22 cellular contexts compared by ENCODE assay signal in the genomic region with DNA sequence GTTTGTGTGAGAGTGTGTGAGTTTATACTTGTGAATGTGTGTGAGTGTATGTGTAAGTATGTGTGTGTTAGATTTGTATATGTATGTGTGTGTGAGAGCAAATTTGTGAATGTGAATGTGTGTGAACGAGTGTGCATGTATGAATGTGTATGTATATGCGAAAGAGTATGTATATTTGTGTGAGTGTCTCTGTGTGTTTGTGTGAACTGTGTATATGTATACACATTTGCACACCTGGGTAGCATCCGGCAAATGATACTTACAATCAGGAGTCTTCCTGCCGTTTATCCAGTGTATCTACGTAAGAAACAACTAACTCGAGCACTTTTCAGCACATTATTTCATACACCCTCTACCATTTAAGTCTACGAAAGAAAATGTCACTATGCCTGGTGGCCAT.
"Had no signal": no experiment of that assay in that cellular context is flagged by ENCODE, and none has a peak within 500 bp of the region (broad histone marks: within the 10 kb centered on the region; RNA-seq: fewer than 3 reads in every experiment).

No MANE protein-coding gene starts in this region.

- H3K9me3 ChIP-seq: colonic mucosa, gastroesophageal sphincter, heart left ventricle, left lung, lower lobe of right lung had no signal

- H3K4me1 Mint-ChIP-seq: immature natural killer cell; naive thymus-derived CD4-positive, alpha-beta T cell had no signal

- H3K36me3 Mint-ChIP-seq: immature natural killer cell; naive thymus-derived CD4-positive, alpha-beta T cell had no signal

- H3K4me3 ChIP-seq: colonic mucosa, dorsolateral prefrontal cortex, gastroesophageal sphincter, heart left ventricle, hepatocyte, left lung, lower lobe of right lung had no signal

- H2AFZ ChIP-seq: hepatocyte had no signal

- H3K4me1 ChIP-seq: colonic mucosa, foreskin keratinocyte, gastroesophageal sphincter, heart left ventricle, left lung, lower lobe of right lung had no signal

- H3K9me3 Mint-ChIP-seq: dendritic cell treated with granulocyte-macrophage colony-stimulating factor and Interleukin-4, amounts not matched to agents 40 ng/mL and 50 ng/mL, for 4 days had no signal

- H3K27me3 ChIP-seq: colonic mucosa, gastroesophageal sphincter, heart left ventricle, hepatocyte, left lung had no signal

- H3K27ac ChIP-seq: colonic mucosa, dorsolateral prefrontal cortex, epithelial cell of prostate, foreskin keratinocyte, gastroesophageal sphincter, heart left ventricle, hepatocyte, left lung, lower lobe of right lung had no signal

- H3K36me3 ChIP-seq: colonic mucosa, gastroesophageal sphincter, heart left ventricle, left lung, lower lobe of right lung had no signal

- H3K4me3 Mint-ChIP-seq: dendritic cell treated with granulocyte-macrophage colony-stimulating factor and Interleukin-4, amounts not matched to agents 40 ng/mL and 50 ng/mL, for 4 days; immature natural killer cell; naive thymus-derived CD4-positive, alpha-beta T cell had no signal

- H3K27ac Mint-ChIP-seq: dendritic cell treated with granulocyte-macrophage colony-stimulating factor and Interleukin-4, amounts not matched to agents 40 ng/mL and 50 ng/mL, for 4 days; immature natural killer cell; naive thymus-derived CD4-positive, alpha-beta T cell had no signal

- ATAC-seq: esophagus mucosa; foreskin keratinocyte; gastroesophageal sphincter; heart left ventricle; left cardiac atrium; left lung; left ventricle myocardium superior; lower lobe of right lung; naive thymus-derived CD4-positive, alpha-beta T cell had no signal

- H3K4me2 ChIP-seq: hepatocyte had no signal

- H3K79me2 ChIP-seq: hepatocyte had no signal

- DNase-seq: colonic mucosa; cortex of kidney; dorsolateral prefrontal cortex; effector CD4-positive, alpha-beta T cell; effector memory CD4-positive, alpha-beta T cell; erythroblast; foreskin keratinocyte; heart left ventricle; hypothalamus; immature natural killer cell; left cardiac atrium; left lung; left ventricle myocardium superior; lower lobe of right lung; mesenchymal stem cell; midbrain; naive thymus-derived CD4-positive, alpha-beta T cell had no signal
